12 cellular contexts compared by ENCODE assay signal in genomic region chr11:67293090-67293489, GRCh38. TPM values are rescaled to one million over a fixed set of nuclear protein-coding genes. Genes with fewer than 3 reads are reported as not detected.
DNase-seq lines count a peak whose midpoint lies in the region; ATAC-seq and TF ChIP-seq lines count a peak whose summit lies in the region.
"Had no signal": no experiment of that assay in that cellular context is flagged by ENCODE, and none has a peak within 500 bp of the region (broad histone marks: within the 10 kb centered on the region; RNA-seq: fewer than 3 reads in every experiment).

No MANE protein-coding gene starts in this region.

- in situ Hi-C loops in G401 (cut with HindIII; ENCODE audit: low sequenced_read_pairs), result no loop called here

- no peak for DNase-seq in activated T-cell treated with anti-CD3 and anti-CD28 coated beads, Interleukin-2, amount 50 U/mL, for 4 hours
- DNase-seq in activated T-cell treated with anti-CD3 and anti-CD28 coated beads, Interleukin-2, amount 50 U/mL, for 48 hours, result no peak
- DNase-seq in RWPE2 (ENCODE audit: low spot score) (no peak), G401 (ENCODE audit: low spot score) (no peak), activated gamma-delta T cell (lab: John Stamatoyannopoulos, UW) (no peak)
- DNase-seq: activated CD8-positive, alpha-beta memory T cell treated with anti-CD3 and anti-CD28 coated beads for 24 hours; BE2C; NCI-H1694 had no signal

- H3K4me3 Mint-ChIP-seq in activated T-cell treated with anti-CD3 and anti-CD28 coated beads, Interleukin-2, amount 50 U/mL, for 4 hours, result peak overlapping the region; percentile 47
- no peak overlapping the region for H3K4me3 Mint-ChIP-seq in stimulated activated memory B cell treated with anti-CD40 and anti-IgM and Interleukin-4, amounts not matched to agents 10 μg/mL and 1 μg/mL and 100 μg/mL, for 72 hours

- H3K9me3 ChIP-seq in RWPE2 (ENCODE audit: severe bottlenecking), result peaks cover 13% of the 10 kb centered on the region
- H3K9me3 ChIP-seq: BE2C had no signal

- H3K27me3 Mint-ChIP-seq in activated T-cell treated with anti-CD3 and anti-CD28 coated beads, Interleukin-2, amount 50 U/mL, for 4 hours (ENCODE audit: low read depth), result no peaks in the 10 kb centered on the region
- no peaks in the 10 kb centered on the region for H3K27me3 Mint-ChIP-seq in stimulated activated memory B cell treated with anti-CD40 and anti-IgM and Interleukin-4, amounts not matched to agents 10 μg/mL and 1 μg/mL and 100 μg/mL, for 72 hours
- H3K27me3 Mint-ChIP-seq: progenitor cell of endocrine pancreas had no signal

- peaks cover 12% of the 10 kb centered on the region for H3K9me3 Mint-ChIP-seq in activated T-cell treated with anti-CD3 and anti-CD28 coated beads, Interleukin-2, amount 50 U/mL, for 4 hours
- H3K9me3 Mint-ChIP-seq in stimulated activated memory B cell treated with anti-CD40 and anti-IgM and Interleukin-4, amounts not matched to agents 10 μg/mL and 1 μg/mL and 100 μg/mL, for 72 hours, result peaks cover 8% of the 10 kb centered on the region

- H3K27ac Mint-ChIP-seq in stimulated activated memory B cell treated with anti-CD40 and anti-IgM and Interleukin-4, amounts not matched to agents 10 μg/mL and 1 μg/mL and 100 μg/mL, for 72 hours, result peak overlapping the region; percentile 29
- H3K27ac Mint-ChIP-seq: progenitor cell of endocrine pancreas had no signal

- H3K4me1 ChIP-seq in RWPE2 (ENCODE audit: insufficient read depth, poor library complexity, severe bottlenecking), result peaks cover 14% of the 10 kb centered on the region

- peaks cover 40% of the 10 kb centered on the region for H3K4me1 Mint-ChIP-seq in activated T-cell treated with anti-CD3 and anti-CD28 coated beads, Interleukin-2, amount 50 U/mL, for 4 hours (ENCODE audit: low read depth)
- peaks cover 27% of the 10 kb centered on the region for H3K4me1 Mint-ChIP-seq in stimulated activated memory B cell treated with anti-CD40 and anti-IgM and Interleukin-4, amounts not matched to agents 10 μg/mL and 1 μg/mL and 100 μg/mL, for 72 hours

- peak in 1 of 2 donors; percentile 5 for ATAC-seq in activated T-cell treated with anti-CD3 and anti-CD28 coated beads, Interleukin-2, amount 50 U/mL, for 4 hours
- ATAC-seq in RWPE2 (ENCODE audit: low read depth), result no peak
- ATAC-seq in esophagus mucosa, result peak; percentile 50
- no peak for ATAC-seq in stimulated activated memory B cell treated with anti-CD40 and anti-IgM and Interleukin-4, amounts not matched to agents 10 μg/mL and 1 μg/mL and 100 μg/mL, for 72 hours
- no peak for ATAC-seq in HG03095 (IDR thresholded peaks at IDR 0.05; ENCODE audit: unreplicated experiment)

- TF ChIP-seq CTCF in RWPE2 (IDR thresholded peaks at IDR 0.05; ENCODE audit: poor library complexity, severe bottlenecking), result no peak

- peaks cover 67% of the 10 kb centered on the region for H3K36me3 ChIP-seq in RWPE2 (ENCODE audit: low read depth)

- peak overlapping the region; percentile 28 for H3K27ac ChIP-seq in RWPE2 (ENCODE audit: poor library complexity, severe bottlenecking)

- no peaks in the 10 kb centered on the region for H3K27me3 ChIP-seq in RWPE2 (ENCODE audit: insufficient read depth, poor library complexity, severe bottlenecking)
- H3K27me3 ChIP-seq: BE2C had no signal

- H3K4me3 ChIP-seq in RWPE2 (ENCODE audit: severe bottlenecking), result no peak overlapping the region

- peaks cover 26% of the 10 kb centered on the region for H3K36me3 Mint-ChIP-seq in activated T-cell treated with anti-CD3 and anti-CD28 coated beads, Interleukin-2, amount 50 U/mL, for 4 hours (ENCODE audit: insufficient read depth)
- peaks cover 60% of the 10 kb centered on the region for H3K36me3 Mint-ChIP-seq in stimulated activated memory B cell treated with anti-CD40 and anti-IgM and Interleukin-4, amounts not matched to agents 10 μg/mL and 1 μg/mL and 100 μg/mL, for 72 hours

RNA-seq across cellular contexts. Expression of gene ANKRD13D, which starts 4.0 kb away (rescaled TPM):
- total RNA-seq in activated T-cell treated with anti-CD3 and anti-CD28 coated beads, Interleukin-2, amount 50 U/mL, for 4 hours, result 10 to 100 TPM; 67.7 to 75.4 (median 69.8) TPM
- 45.2 TPM for total RNA-seq in esophagus mucosa
- total RNA-seq in G401 (2014; rRNA removed; shearing (Covaris generic)), result 25.2 and 40.3 TPM in 2 replicates

RNA-seq across cellular contexts. Expression of gene SSH3, which starts 10.2 kb away (rescaled TPM):
- total RNA-seq in activated T-cell treated with anti-CD3 and anti-CD28 coated beads, Interleukin-2, amount 50 U/mL, for 4 hours, result 1 to 10 TPM; 4.8 to 7.2 (median 6.6) TPM
- 78.4 TPM for total RNA-seq in esophagus mucosa
- total RNA-seq in G401 (2014; rRNA removed; shearing (Covaris generic)), result 1.5 and 1.8 TPM in 2 replicates

RNA-seq across cellular contexts. Expression of gene GRK2, which starts 26.8 kb away (rescaled TPM):
- total RNA-seq in activated T-cell treated with anti-CD3 and anti-CD28 coated beads, Interleukin-2, amount 50 U/mL, for 4 hours, result 100 to 1,000 TPM; 152 to 172 (median 171) TPM
- total RNA-seq in esophagus mucosa, result 61.6 TPM
- 35.1 and 48.8 TPM in 2 replicates for total RNA-seq in G401 (2014; rRNA removed; shearing (Covaris generic))
